In the genomic region with DNA sequence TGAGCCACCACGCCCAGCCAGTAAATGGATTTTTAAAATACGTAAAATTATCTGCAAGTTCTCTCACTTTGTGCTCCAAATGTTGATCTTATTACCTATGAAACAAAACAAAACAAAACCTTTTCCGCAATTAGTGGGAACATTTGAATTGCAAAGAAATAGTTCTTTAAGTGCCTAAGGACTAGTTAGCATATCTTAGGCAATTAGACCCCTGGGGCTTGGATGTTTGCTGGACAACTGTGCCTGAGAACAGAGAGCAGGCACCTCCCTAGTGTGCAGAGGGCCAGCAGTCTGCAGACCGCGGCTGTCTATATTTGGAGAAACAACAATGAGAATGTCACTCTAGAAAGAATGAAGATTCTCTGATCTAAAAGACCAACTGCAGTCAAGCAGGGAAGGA, we compare ENCODE assay signal across 26 cellular contexts. TPM values are rescaled to one million over a fixed set of nuclear protein-coding genes. Genes with fewer than 3 reads are reported as not detected.
DNase-seq lines count a peak whose midpoint lies in the region; ATAC-seq and TF ChIP-seq lines count a peak whose summit lies in the region.
"Had no signal": no experiment of that assay in that cellular context is flagged by ENCODE, and none has a peak within 500 bp of the region (broad histone marks: within the 10 kb centered on the region; RNA-seq: fewer than 3 reads in every experiment).

No MANE protein-coding gene starts in this region.

- H3K4me1 Mint-ChIP-seq in WTC11 = peaks cover 49% of the 10 kb centered on the region
- H3K4me1 Mint-ChIP-seq: activated naive CD4-positive, alpha-beta T cell treated with anti-CD3 and anti-CD28 coated beads, Interleukin-2, amount 50 U/mL, for 24 hours; naive thymus-derived CD4-positive, alpha-beta T cell had no signal

- H3K9me3 Mint-ChIP-seq in WTC11 = peaks cover 5% of the 10 kb centered on the region

- TF ChIP-seq CTCF in A673 (conservative IDR thresholded peaks at IDR 0.05; ENCODE audit: low read depth, low read length) = no peak
- TF ChIP-seq CTCF in WTC11 (IDR thresholded peaks at IDR 0.05) = no peak
- TF ChIP-seq CTCF in heart right ventricle (IDR thresholded peaks at IDR 0.05) = no peak

- H3K36me3 ChIP-seq in A673 (ENCODE audit: insufficient read depth, low read length, poor library complexity, severe bottlenecking) (no peaks in the 10 kb centered on the region), HAP-1 (replicated peaks) (no peaks in the 10 kb centered on the region), heart right ventricle (no peaks in the 10 kb centered on the region)
- H3K36me3 ChIP-seq: BLaER1 had no signal

- H3K4me1 ChIP-seq in A673 (ENCODE audit: insufficient read depth, low read length, poor library complexity, severe bottlenecking) = no peaks in the 10 kb centered on the region
- H3K4me1 ChIP-seq in HAP-1 = peaks cover 15% of the 10 kb centered on the region
- peaks cover 0 to 14% (median 4%) of the 10 kb centered on the region in 9 donors for H3K4me1 ChIP-seq in heart right ventricle
- H3K4me1 ChIP-seq: BLaER1 had no signal

- POLR2A ChIA-PET in A673 (lab: Charles Lee; ENCODE audit: low non-redundant PET) (no interaction called here), WTC11 (lab: Charles Lee) (no interaction called here)

- H3K27ac ChIP-seq in A673 (ENCODE audit: low read depth, low read length, poor library complexity, severe bottlenecking) (no peak overlapping the region), heart right ventricle (no peak overlapping the region), substantia nigra (ENCODE audit: low read depth, low read length, poor library complexity, severe bottlenecking) (no peak overlapping the region)
- H3K27ac ChIP-seq: BLaER1, KMS-11 had no signal

- ATAC-seq in WTC11 (peak; percentile 72), heart right ventricle (no peak), HG02970 (IDR thresholded peaks at IDR 0.05; ENCODE audit: low FRiP score, unreplicated experiment) (no peak)
- ATAC-seq: naive thymus-derived CD4-positive, alpha-beta T cell had no signal

- CTCF ChIA-PET in A673 (lab: Charles Lee) (no interaction called here), WTC11 (lab: Charles Lee) (interaction anchor here (3.0 kb wide), 1 partner anchor 32 kb away, joined by 28 read pairs; no protein-coding TSS in a partner anchor)

- intact Hi-C loops in A673 (cut with micrococcal nuclease; ENCODE audit: unreplicated experiment) (no loop called here), heart right ventricle (cut with DNase I) (loop anchor here in 1 of 10 donors (10.0 kb wide), 1 partner anchor 172 kb away; no protein-coding TSS in a partner anchor)

- H3K27me3 ChIP-seq in A673 (replicated peaks; ENCODE audit: insufficient read depth, low read depth, low read length, poor library complexity) = no peaks in the 10 kb centered on the region
- no peaks in the 10 kb centered on the region for H3K27me3 ChIP-seq in HAP-1 (ENCODE audit: low read depth)
- H3K27me3 ChIP-seq in heart right ventricle = peaks cover 0 to 8% (median 0%) of the 10 kb centered on the region in 7 donors
- H3K27me3 ChIP-seq: BLaER1 had no signal

- peak overlapping the region; percentile 12 for H3K4me3 Mint-ChIP-seq in WTC11
- H3K4me3 Mint-ChIP-seq: activated naive CD4-positive, alpha-beta T cell treated with anti-CD3 and anti-CD28 coated beads, Interleukin-2, amount 50 U/mL, for 24 hours; naive thymus-derived CD4-positive, alpha-beta T cell had no signal

- H3K4me3 ChIP-seq in A673 (ENCODE audit: low read depth, low read length, poor library complexity, severe bottlenecking) (no peak overlapping the region), HAP-1 (no peak overlapping the region), heart right ventricle (no peak overlapping the region)
- H3K4me3 ChIP-seq: BLaER1, smooth muscle cell had no signal

- peaks cover 5% of the 10 kb centered on the region for H3K36me3 Mint-ChIP-seq in WTC11
- H3K36me3 Mint-ChIP-seq: activated naive CD4-positive, alpha-beta T cell treated with anti-CD3 and anti-CD28 coated beads, Interleukin-2, amount 50 U/mL, for 24 hours had no signal

- in situ Hi-C loops in HAP-1 (cut with MboI; ENCODE audit: low sequenced_read_pairs) = no loop called here

- peaks cover 58% of the 10 kb centered on the region for H3K27me3 Mint-ChIP-seq in WTC11 (ENCODE audit: low read depth)

- BruUV-seq in A673 (replicated peaks; lab: Mats Ljungman, UMichigan) = no TSS peak

- H3K9me3 ChIP-seq in A673 (ENCODE audit: low read depth, low read length, poor library complexity, severe bottlenecking) = no peaks in the 10 kb centered on the region
- H3K9me3 ChIP-seq in HAP-1 = no peaks in the 10 kb centered on the region
- H3K9me3 ChIP-seq in heart right ventricle = peaks cover 0 to 5% (median 0%) of the 10 kb centered on the region in 11 donors
- H3K9me3 ChIP-seq: BLaER1 had no signal

- peak; percentile 19 for DNase-seq in A673 (ENCODE audit: low spot score)
- DNase-seq in HAP-1 (ENCODE audit: low spot score in 2 of 2) = peak; percentile 89 to 96
- peak; percentile 38 for DNase-seq in WTC11 (ENCODE audit: low spot score)
- peak; percentile 57 for DNase-seq in iPS-NIHi7 (ENCODE audit: extremely low spot score)
- no peak for DNase-seq in heart right ventricle
- no peak for DNase-seq in substantia nigra (lab: John Stamatoyannopoulos, UW)
- no peak for DNase-seq in GM19240 (ENCODE audit: insufficient read length, low spot score)
- DNase-seq: activated CD4-positive, alpha-beta T cell treated with anti-CD3 and anti-CD28 coated beads, Interleukin-2, amount 50 U/mL, for 4 hours; activated CD8-positive, alpha-beta memory T cell treated with anti-CD3 and anti-CD28 coated beads, Interleukin-2, amount 50 U/mL, for 4 hours; aorta; central memory CD4-positive, alpha-beta T cell; dermis blood vessel endothelial cell; DMS79 treated with DMSO at 0.1 percent for 48 hours; naive thymus-derived CD4-positive, alpha-beta T cell; NCI-H187 treated with DMSO at 0.1 percent for 48 hours; SHP77 treated with DMSO at 0.1 percent for 48 hours; stimulated activated CD4-positive, alpha-beta T cell treated with anti-CD3 and anti-CD28 coated beads, Interleukin-2, amount 100 ng/mL, for 24 hours; T-helper 9 cell had no signal

- 46 to 50% methylated on average over 5 of the region's 5 CpGs for WGBS in heart right ventricle, 2 donors

- H3K27ac Mint-ChIP-seq in WTC11 = no peak overlapping the region
- H3K27ac Mint-ChIP-seq: activated naive CD4-positive, alpha-beta T cell treated with anti-CD3 and anti-CD28 coated beads, Interleukin-2, amount 50 U/mL, for 24 hours; naive thymus-derived CD4-positive, alpha-beta T cell had no signal

TF ChIP-seq in WTC11, 78 proteins besides CTCF, POLR2A, EP300 and RAD21 (continues in another document):
- TF ChIP-seq SMAD3 (CRISPR knock-in tag; IDR thresholded peaks at IDR 0.05; ENCODE audit: borderline replicate concordance) = no peak
- no peak for TF ChIP-seq KAT7 (CRISPR knock-in tag; IDR thresholded peaks at IDR 0.05; ENCODE audit: borderline replicate concordance)
- TF ChIP-seq ZNF219 (CRISPR knock-in tag; IDR thresholded peaks at IDR 0.05; ENCODE audit: borderline replicate concordance) = no peak
- TF ChIP-seq MYBL2 (CRISPR knock-in tag; IDR thresholded peaks at IDR 0.05) = no peak
- no peak for TF ChIP-seq ZNF423 (CRISPR knock-in tag; IDR thresholded peaks at IDR 0.05)
- TF ChIP-seq, protein P1, sequence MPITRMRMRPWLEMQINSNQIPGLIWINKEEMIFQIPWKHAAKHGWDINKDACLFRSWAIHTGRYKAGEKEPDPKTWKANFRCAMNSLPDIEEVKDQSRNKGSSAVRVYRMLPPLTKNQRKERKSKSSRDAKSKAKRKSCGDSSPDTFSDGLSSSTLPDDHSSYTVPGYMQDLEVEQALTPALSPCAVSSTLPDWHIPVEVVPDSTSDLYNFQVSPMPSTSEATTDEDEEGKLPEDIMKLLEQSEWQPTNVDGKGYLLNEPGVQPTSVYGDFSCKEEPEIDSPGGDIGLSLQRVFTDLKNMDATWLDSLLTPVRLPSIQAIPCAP (CRISPR knock-in tag; IDR thresholded peaks at IDR 0.05) = no peak
- TF ChIP-seq, protein P2, sequence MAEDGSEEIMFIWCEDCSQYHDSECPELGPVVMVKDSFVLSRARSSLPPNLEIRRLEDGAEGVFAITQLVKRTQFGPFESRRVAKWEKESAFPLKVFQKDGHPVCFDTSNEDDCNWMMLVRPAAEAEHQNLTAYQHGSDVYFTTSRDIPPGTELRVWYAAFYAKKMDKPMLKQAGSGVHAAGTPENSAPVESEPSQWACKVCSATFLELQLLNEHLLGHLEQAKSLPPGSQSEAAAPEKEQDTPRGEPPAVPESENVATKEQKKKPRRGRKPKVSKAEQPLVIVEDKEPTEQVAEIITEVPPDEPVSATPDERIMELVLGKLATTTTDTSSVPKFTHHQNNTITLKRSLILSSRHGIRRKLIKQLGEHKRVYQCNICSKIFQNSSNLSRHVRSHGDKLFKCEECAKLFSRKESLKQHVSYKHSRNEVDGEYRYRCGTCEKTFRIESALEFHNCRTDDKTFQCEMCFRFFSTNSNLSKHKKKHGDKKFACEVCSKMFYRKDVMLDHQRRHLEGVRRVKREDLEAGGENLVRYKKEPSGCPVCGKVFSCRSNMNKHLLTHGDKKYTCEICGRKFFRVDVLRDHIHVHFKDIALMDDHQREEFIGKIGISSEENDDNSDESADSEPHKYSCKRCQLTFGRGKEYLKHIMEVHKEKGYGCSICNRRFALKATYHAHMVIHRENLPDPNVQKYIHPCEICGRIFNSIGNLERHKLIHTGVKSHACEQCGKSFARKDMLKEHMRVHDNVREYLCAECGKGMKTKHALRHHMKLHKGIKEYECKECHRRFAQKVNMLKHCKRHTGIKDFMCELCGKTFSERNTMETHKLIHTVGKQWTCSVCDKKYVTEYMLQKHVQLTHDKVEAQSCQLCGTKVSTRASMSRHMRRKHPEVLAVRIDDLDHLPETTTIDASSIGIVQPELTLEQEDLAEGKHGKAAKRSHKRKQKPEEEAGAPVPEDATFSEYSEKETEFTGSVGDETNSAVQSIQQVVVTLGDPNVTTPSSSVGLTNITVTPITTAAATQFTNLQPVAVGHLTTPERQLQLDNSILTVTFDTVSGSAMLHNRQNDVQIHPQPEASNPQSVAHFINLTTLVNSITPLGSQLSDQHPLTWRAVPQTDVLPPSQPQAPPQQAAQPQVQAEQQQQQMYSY (CRISPR knock-in tag; IDR thresholded peaks at IDR 0.05) = no peak

RNA-seq across cellular contexts. Expression of a gene that starts 16.0 kb away (rescaled TPM):
- total RNA-seq in A673 (2021) = not detected in 2 replicates
- 0.05 to 0.26 TPM in 2 of 3 replicates, not detected in the other for total RNA-seq in WTC11 (2021)
- total RNA-seq in heart right ventricle = under 1 TPM in 2 of 10 donors, not detected in 8; 0.08 to 0.17 TPM
- polyA plus RNA-seq in heart right ventricle = not detected
- total RNA-seq: aorta; dermis blood vessel endothelial cell; HT1080; mesenteric fat pad; naive thymus-derived CD4-positive, alpha-beta T cell; omental fat pad; smooth muscle cell had no signal
- polyA plus RNA-seq: aorta; naive thymus-derived CD4-positive, alpha-beta T cell; smooth muscle cell had no signal

Comparison
In these comparisons a context has a peak if more than half of its experiments do, and no peak if none do; other contexts are left out.
1. DNase-seq: peak in A673 (single experiment), HAP-1 (2 of 2), WTC11 (single experiment) and iPS-NIHi7 (single experiment); none in heart right ventricle (0 of 2), substantia nigra (0 of 49) and GM19240 (single experiment).